ENCODE assay signal across 14 cellular contexts in genomic region chr9:33227013-33227398, GRCh38. TPM values are rescaled to one million over a fixed set of nuclear protein-coding genes. Genes with fewer than 3 reads are reported as not detected.
DNase-seq lines count a peak whose midpoint lies in the region; ATAC-seq and TF ChIP-seq lines count a peak whose summit lies in the region.
"Had no signal": no experiment of that assay in that cellular context is flagged by ENCODE, and none has a peak within 500 bp of the region (broad histone marks: within the 10 kb centered on the region; RNA-seq: fewer than 3 reads in every experiment).

No MANE protein-coding gene starts in this region.

- H3K36me3 ChIP-seq in WERI-Rb-1: no peaks in the 10 kb centered on the region
- no peaks in the 10 kb centered on the region for H3K36me3 ChIP-seq in osteoblast (ENCODE audit: insufficient read depth, low read length)

- H3K27me3 Mint-ChIP-seq in memory B cell (no peaks in the 10 kb centered on the region), progenitor cell of endocrine pancreas (no peaks in the 10 kb centered on the region)

- H3K4me3 ChIP-seq in WERI-Rb-1 (ENCODE audit: low read depth, low read length) (no peak overlapping the region), osteoblast (ENCODE audit: insufficient read depth, low read length) (no peak overlapping the region)

- DNase-seq in SIG-M5 (lab: John Stamatoyannopoulos, UW) (peak; percentile 72), memory B cell (ENCODE audit: low spot score in 2 of 2) (peak in 1 of 2 donors; percentile 26), progenitor cell of endocrine pancreas (ENCODE audit: low spot score, unreplicated experiment) (no peak), NCI-H2107 (lab: John Stamatoyannopoulos, UW) (no peak), WERI-Rb-1 (no peak), osteoblast (ENCODE audit: insufficient read length, low spot score, missing footprints) (no peak)
- DNase-seq: NCI-H2081, small intestine, T-helper 2 cell had no signal

- H3K27ac Mint-ChIP-seq in memory B cell (peak overlapping the region; percentile 87), progenitor cell of endocrine pancreas (no peak overlapping the region)

- no peaks in the 10 kb centered on the region for H3K9me3 ChIP-seq in WERI-Rb-1 (ENCODE audit: severe bottlenecking)
- no peaks in the 10 kb centered on the region for H3K9me3 ChIP-seq in osteoblast (ENCODE audit: low read depth, low read length)

- H2AFZ ChIP-seq in osteoblast (ENCODE audit: low read length): no peak overlapping the region

- no peak overlapping the region for H3K4me2 ChIP-seq in osteoblast (ENCODE audit: insufficient read depth, low read length)

- H3K36me3 Mint-ChIP-seq in memory B cell (no peaks in the 10 kb centered on the region), progenitor cell of endocrine pancreas (ENCODE audit: insufficient read depth) (no peaks in the 10 kb centered on the region)

- no peaks in the 10 kb centered on the region for H3K9me3 Mint-ChIP-seq in memory B cell
- no peaks in the 10 kb centered on the region for H3K9me3 Mint-ChIP-seq in progenitor cell of endocrine pancreas (ENCODE audit: low read depth)

- no peaks in the 10 kb centered on the region for H3K79me2 ChIP-seq in osteoblast (ENCODE audit: insufficient read depth, low read length)

- ATAC-seq in GM18867 (IDR thresholded peaks at IDR 0.05; ENCODE audit: unreplicated experiment): peak; percentile 65
- ATAC-seq in HG02759 (IDR thresholded peaks at IDR 0.05; ENCODE audit: unreplicated experiment): peak; percentile 65
- peak; percentile 88 for ATAC-seq in memory B cell (ENCODE audit: low read depth)

- H3K4me1 Mint-ChIP-seq in memory B cell: peaks cover 21% of the 10 kb centered on the region
- H3K4me1 Mint-ChIP-seq in progenitor cell of endocrine pancreas (ENCODE audit: low read depth): peaks cover 3% of the 10 kb centered on the region

- no peaks in the 10 kb centered on the region for H4K20me1 ChIP-seq in osteoblast (ENCODE audit: insufficient read depth, low read length)

- H3K27me3 ChIP-seq in WERI-Rb-1 (ENCODE audit: insufficient read depth, low read depth, severe bottlenecking): no peaks in the 10 kb centered on the region
- H3K27me3 ChIP-seq in osteoblast (ENCODE audit: insufficient read depth, low read length): no peaks in the 10 kb centered on the region

- H3K27ac ChIP-seq in WERI-Rb-1 (no peak overlapping the region), osteoblast (ENCODE audit: low read depth, low read length) (no peak overlapping the region)
- H3K27ac ChIP-seq: epithelial cell of prostate had no signal

- no peak for TF ChIP-seq CTCF in progenitor cell of endocrine pancreas (IDR thresholded peaks at IDR 0.05; ENCODE audit: unreplicated experiment)
- TF ChIP-seq CTCF in WERI-Rb-1 (IDR thresholded peaks at IDR 0.05; ENCODE audit: low read depth, low read length): no peak
- no peak for TF ChIP-seq CTCF in osteoblast (IDR thresholded peaks at IDR 0.05; ENCODE audit: extremely low read depth, low read depth, low read length)

- peaks cover 6% of the 10 kb centered on the region for H3K4me1 ChIP-seq in osteoblast (ENCODE audit: insufficient read depth, low read length)

- H3K4me3 Mint-ChIP-seq in memory B cell (peak overlapping the region; percentile 67), progenitor cell of endocrine pancreas (ENCODE audit: low read depth) (no peak overlapping the region)

RNA-seq across cellular contexts. Expression of gene SPINK4, which starts 13.0 kb away (rescaled TPM):
- total RNA-seq in progenitor cell of endocrine pancreas (0.91 TPM in 1 of 2 replicates, not detected in the other), osteoblast (not detected in 2 replicates)
- total RNA-seq: lower leg skin, subcutaneous adipose tissue had no signal

RNA-seq across cellular contexts. Expression of gene BAG1, which starts 37.5 kb away (rescaled TPM):
- total RNA-seq in progenitor cell of endocrine pancreas (67.7 and 71.5 TPM in 2 replicates), osteoblast (29.3 and 35.9 TPM in 2 replicates)

RNA-seq across cellular contexts. Expression of gene CHMP5, which starts 37.8 kb away (rescaled TPM):
- total RNA-seq in progenitor cell of endocrine pancreas (43.3 and 48.9 TPM in 2 replicates), osteoblast (71.0 and 71.7 TPM in 2 replicates)

RNA-seq across cellular contexts. Expression of gene B4GALT1, which starts 59.9 kb away (rescaled TPM):
- 49.9 and 53.1 TPM in 2 replicates for total RNA-seq in progenitor cell of endocrine pancreas
- total RNA-seq in osteoblast: 63.7 and 76.3 TPM in 2 replicates
